1 cellular context compared by ENCODE assay signal in genomic region chr18:59200787-59201186, GRCh38.
TF ChIP-seq lines count a peak whose summit lies in the region.

No MANE protein-coding gene starts in this region.

TF ChIP-seq in SK-N-SH treated with all-trans-retinoic acid at 6 μM for 48 hours, 23 proteins besides CTCF, POLR2A, EP300 and RAD21 (continued from another document):
- TF ChIP-seq POU6F1 (CRISPR knock-in tag; IDR thresholded peaks at IDR 0.05; ENCODE audit: borderline replicate concordance, low read depth) (no peak), ARNTL (CRISPR knock-in tag; IDR thresholded peaks at IDR 0.05; ENCODE audit: borderline replicate concordance, low read depth) (no peak), ZC3H10 (CRISPR knock-in tag; IDR thresholded peaks at IDR 0.05) (no peak), RARB (CRISPR knock-in tag; IDR thresholded peaks at IDR 0.05) (no peak), TCF4 (CRISPR knock-in tag; IDR thresholded peaks at IDR 0.05; ENCODE audit: borderline replicate concordance) (no peak)
